In genomic region chr4:186027405-186027804, GRCh38 we compare ENCODE assay signal across 23 cellular contexts. TPM values are rescaled to one million over a fixed set of nuclear protein-coding genes. Genes with fewer than 3 reads are reported as not detected.
A peak's percentile ranks its signal among the peaks of the same experiment; 100 is the strongest.
DNase-seq lines count a peak whose midpoint lies in the region; ATAC-seq, FAIRE-seq and TF ChIP-seq lines count a peak whose summit lies in the region.
"Had no signal": no experiment of that assay in that cellular context is flagged by ENCODE, and none has a peak within 500 bp of the region (broad histone marks: within the 10 kb centered on the region; RNA-seq: fewer than 3 reads in every experiment).

No MANE protein-coding gene starts in this region.

- in situ Hi-C loops in GM13976 (cut with MboI; ENCODE audit: low sequenced_read_pairs, unreplicated experiment), result no loop called here

- no peak overlapping the region for H3K4me3 ChIP-seq in heart right ventricle
- H3K4me3 ChIP-seq in bronchial epithelial cell (ENCODE audit: low read depth, low read length), result no peak overlapping the region
- no peak overlapping the region for H3K4me3 ChIP-seq in vagina
- H3K4me3 ChIP-seq: uterus had no signal

- no peak for TF ChIP-seq POLR2A in vagina (IDR thresholded peaks at IDR 0.05)

- peak; percentile 58 for FAIRE-seq in bronchial epithelial cell (lab: Jason Lieb, UNC)

- H3K9me3 ChIP-seq in heart right ventricle (peaks cover 0 to 9% (median 0%) of the 10 kb centered on the region in 11 donors), vagina (no peaks in the 10 kb centered on the region)
- H3K9me3 ChIP-seq: neutrophil, uterus had no signal

- intact Hi-C loops in heart right ventricle (cut with DNase I), result loop anchor here in 2 of 10 donors (10.0 kb wide), 2 partner anchors 253 to 263 kb away; no protein-coding TSS in a partner anchor
- intact Hi-C loops in left ventricle myocardium superior (cut with micrococcal nuclease), result no loop called here
- intact Hi-C loops in left colon (cut with DNase I, micrococcal nuclease), result no loop called here
- intact Hi-C loops in vagina (cut with DNase I), result no loop called here

- 95 to 99% methylated on average over 5 of the region's 5 CpGs for WGBS in heart right ventricle, 2 donors

- H3K27me3 ChIP-seq in heart right ventricle (no peaks in the 10 kb centered on the region), bronchial epithelial cell (ENCODE audit: control insufficient read depth, insufficient read depth, low read length) (peaks cover 1% of the 10 kb centered on the region), vagina (no peaks in the 10 kb centered on the region)
- H3K27me3 ChIP-seq: uterus had no signal

- no peak for DNase-seq in heart right ventricle
- no peak for DNase-seq in left ventricle myocardium superior
- peak; percentile 75 for DNase-seq in bronchial epithelial cell (ENCODE audit: low read depth)
- peak; percentile 27 to 54 for DNase-seq in left colon
- DNase-seq in vagina (ENCODE audit: extremely low spot score in 2 of 2), result peak in 1 of 2 donors; percentile 75
- DNase-seq in GM13976 (ENCODE audit: low spot score), result no peak
- DNase-seq: ACHN; activated CD4-positive, alpha-beta memory T cell treated with anti-CD3 and anti-CD28 coated beads for 36 hours; activated naive CD4-positive, alpha-beta T cell; amygdala; C1 segment of cervical spinal cord; glutamatergic neuron; KG1; NCI-H187 treated with DMSO at 0.1 percent for 48 hours; NCI-H2227 treated with DMSO at 0.1 percent for 48 hours; NCI-H774; PC-3; stimulated activated CD4-positive, alpha-beta T cell treated with anti-CD3 and anti-CD28 coated beads, Interleukin-12 subunit alpha, Interleukin-12 subunit beta, amount 100 ng/mL, for 4 hours; T-helper 2 cell; uterus had no signal

- peaks cover 5 to 39% (median 28%) of the 10 kb centered on the region in 9 donors for H3K4me1 ChIP-seq in heart right ventricle
- H3K4me1 ChIP-seq in vagina, result peaks cover 32% of the 10 kb centered on the region

- ATAC-seq in heart right ventricle, result no peak
- no peak for ATAC-seq in left ventricle myocardium superior
- ATAC-seq in left colon, result peak; percentile 96
- no peak for ATAC-seq in HG02840 (IDR thresholded peaks at IDR 0.05; ENCODE audit: low FRiP score, unreplicated experiment)
- ATAC-seq in GM19324 (IDR thresholded peaks at IDR 0.05; ENCODE audit: low FRiP score, unreplicated experiment), result no peak
- ATAC-seq: PC-3 had no signal

- TF ChIP-seq CTCF in heart right ventricle (IDR thresholded peaks at IDR 0.05), result no peak
- TF ChIP-seq CTCF in bronchial epithelial cell (IDR thresholded peaks at IDR 0.05; ENCODE audit: insufficient read depth, low read length, severe bottlenecking), result no peak
- no peak for TF ChIP-seq CTCF in vagina (IDR thresholded peaks at IDR 0.05)
- TF ChIP-seq CTCF in GM13976 (IDR thresholded peaks at IDR 0.05; ENCODE audit: borderline replicate concordance, control extremely low read depth, extremely low read depth, insufficient read depth, missing control alignments), result no peak

- H3K36me3 ChIP-seq in heart right ventricle (no peaks in the 10 kb centered on the region), bronchial epithelial cell (ENCODE audit: control insufficient read depth, insufficient read depth, low read length) (no peaks in the 10 kb centered on the region), vagina (no peaks in the 10 kb centered on the region)
- H3K36me3 ChIP-seq: neutrophil, uterus had no signal

- H3K27ac ChIP-seq in heart right ventricle (peak overlapping the region in 7 of 10 donors; percentile 22 to 54 (median 49)), vagina (peak overlapping the region; percentile 18)
- H3K27ac ChIP-seq: neutrophil, uterus had no signal

RNA-seq across cellular contexts. Expression of gene TLR3, which starts 41.6 kb away (rescaled TPM):
- 10 to 100 TPM in 1 of 10 donors, 1 to 10 TPM in 9; 2.8 to 19.7 (median 4.0) TPM for total RNA-seq in heart right ventricle
- polyA plus RNA-seq in heart right ventricle, result under 1 TPM; 0.66 to 0.83 TPM
- 6.3 TPM for total RNA-seq in left ventricle myocardium superior
- 0.26 and 0.38 TPM in 2 replicates for total RNA-seq in bronchial epithelial cell
- total RNA-seq in left colon, result 10 to 100 TPM; 29.0 to 30.4 TPM
- total RNA-seq in vagina, result 10.6 TPM

Comparison
In these comparisons a context has a peak if more than half of its experiments do, and no peak if none do; other contexts are left out.
1. DNase-seq: peak in bronchial epithelial cell (single experiment) and left colon (2 of 2); none in heart right ventricle (0 of 2), left ventricle myocardium superior (single experiment) and GM13976 (single experiment).